Comparison of ENCODE assay signal across 11 cellular contexts in genomic region chr1:109909531-109909930, GRCh38. TPM values are rescaled to one million over a fixed set of nuclear protein-coding genes. Genes with fewer than 3 reads are reported as not detected.
DNase-seq lines count a peak whose midpoint lies in the region; ATAC-seq, FAIRE-seq and TF ChIP-seq lines count a peak whose summit lies in the region.
"Had no signal": no experiment of that assay in that cellular context is flagged by ENCODE, and none has a peak within 500 bp of the region (broad histone marks: within the 10 kb centered on the region; RNA-seq: fewer than 3 reads in every experiment).

No MANE protein-coding gene starts in this region.

- H3K4me3 ChIP-seq in CD4-positive, CD25-positive, alpha-beta regulatory T cell (ENCODE audit: low read depth, low read length) = peak overlapping the region; percentile 69
- no peak overlapping the region for H3K4me3 ChIP-seq in K562

- no peak for FAIRE-seq in K562 (lab: Jason Lieb, UNC)

- H3K27ac Mint-ChIP-seq in CD4-positive, CD25-positive, alpha-beta regulatory T cell = peak overlapping the region; percentile 91 to 99 (median 96)
- peak overlapping the region in 7 of 10 donors; percentile 46 to 88 (median 80) for H3K27ac Mint-ChIP-seq in naive thymus-derived CD8-positive, alpha-beta T cell

- H3K9ac ChIP-seq in K562 (ENCODE audit: insufficient read depth in 1 of 2, low read depth in 2 of 2, low read length in 2 of 2) = no peak overlapping the region

- in situ Hi-C loops in G401 (cut with HindIII; ENCODE audit: low sequenced_read_pairs) = no loop called here
- in situ Hi-C loops in K562 (cut with MboI) = no loop called here

- no peaks in the 10 kb centered on the region for H4K20me1 ChIP-seq in K562 (replicated peaks; ENCODE audit: control insufficient read depth, insufficient read depth, low read length)

- CTCF ChIA-PET in K562 (lab: Yijun Ruan, JAX; ENCODE audit: low intra/inter-chr PET ratio) = interaction anchor here (1.4 kb wide), 1 partner anchor 132 kb away, joined by 4 read pairs; no protein-coding TSS in a partner anchor

- TF ChIP-seq CTCF in K562 (IDR thresholded peaks at IDR 0.05 in 2 of 3, conservative IDR thresholded peaks at IDR 0.05 in 1 of 3; ENCODE audit: insufficient read depth in 2 of 3, low read depth in 1 of 3, low read length in 3 of 3) = no peak

- intact Hi-C loops in K562 (cut with micrococcal nuclease) (no loop called here), sciatic nerve (cut with DNase I) (no loop called here)

- H3K4me1 Mint-ChIP-seq in CD4-positive, CD25-positive, alpha-beta regulatory T cell = peaks cover 12 to 86% (median 64%) of the 10 kb centered on the region in 4 donors
- H3K4me1 Mint-ChIP-seq in naive thymus-derived CD8-positive, alpha-beta T cell = peaks cover 35 to 66% (median 55%) of the 10 kb centered on the region in 4 donors

- no peak for TF ChIP-seq EP300 in K562 (IDR thresholded peaks at IDR 0.05; ENCODE audit: low read length)

- peak overlapping the region; percentile 90 to 95 (median 93) for H3K4me3 Mint-ChIP-seq in CD4-positive, CD25-positive, alpha-beta regulatory T cell
- peak overlapping the region; percentile 83 to 92 (median 89) for H3K4me3 Mint-ChIP-seq in naive thymus-derived CD8-positive, alpha-beta T cell

- POLR2A ChIA-PET in K562 (lab: Yijun Ruan, JAX) = interaction anchor here (0.9 to 1.9 kb wide), 2 partner anchors 12 to 29 kb away, joined by 4 to 7 read pairs; no protein-coding TSS in a partner anchor
- POLR2A ChIA-PET in naive thymus-derived CD8-positive, alpha-beta T cell (lab: Charles Lee) = no interaction called here

- H2AFZ ChIP-seq in K562 (ENCODE audit: low read depth, low read length) = no peak overlapping the region

- no peak for DNase-seq in CD4-positive, CD25-positive, alpha-beta regulatory T cell
- DNase-seq in G401 (ENCODE audit: low spot score) = peak; percentile 50
- no peak for DNase-seq in K562 (ENCODE audit: extremely low read depth in 1 of 4, low spot score in 3 of 4)
- no peak for DNase-seq in naive thymus-derived CD8-positive, alpha-beta T cell
- no peak for DNase-seq in dermis blood vessel endothelial cell
- DNase-seq in sciatic nerve (ENCODE audit: low spot score) = no peak
- DNase-seq: aorta, NCI-H526 treated with DMSO at 0.1 percent for 48 hours had no signal

- no peak overlapping the region for H3K4me2 ChIP-seq in K562 (ENCODE audit: insufficient read depth, low read length)

- no peak for ATAC-seq in CD4-positive, CD25-positive, alpha-beta regulatory T cell (ENCODE audit: low read depth in 2 of 2)
- ATAC-seq in K562 = no peak
- no peak for ATAC-seq in naive thymus-derived CD8-positive, alpha-beta T cell
- ATAC-seq in HG02610 (IDR thresholded peaks at IDR 0.05; ENCODE audit: unreplicated experiment) = no peak
- ATAC-seq in GM18502 (IDR thresholded peaks at IDR 0.05; ENCODE audit: poor library complexity, unreplicated experiment) = no peak
- no peak for ATAC-seq in sciatic nerve

- H3K9me3 Mint-ChIP-seq in CD4-positive, CD25-positive, alpha-beta regulatory T cell = peaks cover 0 to 1% (median 0%) of the 10 kb centered on the region in 7 donors
- no peaks in the 10 kb centered on the region for H3K9me3 Mint-ChIP-seq in naive thymus-derived CD8-positive, alpha-beta T cell

- peaks cover 75% of the 10 kb centered on the region for H3K4me1 ChIP-seq in CD4-positive, CD25-positive, alpha-beta regulatory T cell (ENCODE audit: control insufficient read depth, insufficient read depth, low read length, poor library complexity, severe bottlenecking)
- H3K4me1 ChIP-seq in K562 (replicated peaks in 1 of 2; ENCODE audit: control insufficient read depth in 2 of 2, insufficient read depth in 2 of 2, low read length in 2 of 2) = peaks cover 30 to 37% of the 10 kb centered on the region in 2 experiments

- H3K79me2 ChIP-seq in K562 (ENCODE audit: control insufficient read depth, insufficient read depth, low read length) = peaks cover 21% of the 10 kb centered on the region

- no TSS peak for BruUV-seq in K562 (replicated peaks; lab: Mats Ljungman, UMichigan)

- H3K27me3 Mint-ChIP-seq in CD4-positive, CD25-positive, alpha-beta regulatory T cell = peaks cover 5% of the 10 kb centered on the region
- peaks cover 0 to 15% (median 2%) of the 10 kb centered on the region in 5 donors for H3K27me3 Mint-ChIP-seq in naive thymus-derived CD8-positive, alpha-beta T cell

- H3K9me1 ChIP-seq in K562 (ENCODE audit: control insufficient read depth, insufficient read depth, low read length) = no peaks in the 10 kb centered on the region

- no peak for TF ChIP-seq RAD21 in K562 (CRISPR knock-in tag; conservative IDR thresholded peaks at IDR 0.05 in 1 of 2, IDR thresholded peaks at IDR 0.05 in 1 of 2)

- no peaks in the 10 kb centered on the region for H3K27me3 ChIP-seq in CD4-positive, CD25-positive, alpha-beta regulatory T cell (ENCODE audit: control insufficient read depth, insufficient read depth, low read length)
- no peaks in the 10 kb centered on the region for H3K27me3 ChIP-seq in K562 (ENCODE audit: control insufficient read depth in 2 of 2, insufficient read depth in 2 of 2, low read length in 2 of 2)
- H3K27me3 ChIP-seq: SJSA1 had no signal

- TF ChIP-seq POLR2A in K562 (conservative IDR thresholded peaks at IDR 0.05) = no peak

- 63% methylated on average over 3 of the region's 3 CpGs for WGBS in K562 (ENCODE audit: insufficient coverage, low coverage, missing lambda C conversion rate)

- H3K9me3 ChIP-seq in CD4-positive, CD25-positive, alpha-beta regulatory T cell (ENCODE audit: control insufficient read depth in 2 of 2, low read length in 2 of 2) = no peaks in the 10 kb centered on the region
- H3K9me3 ChIP-seq in K562 (replicated peaks; ENCODE audit: control insufficient read depth, insufficient read depth, low read depth, low read length) = no peaks in the 10 kb centered on the region
- H3K9me3 ChIP-seq: SJSA1 had no signal

- H3K36me3 ChIP-seq in CD4-positive, CD25-positive, alpha-beta regulatory T cell (ENCODE audit: control insufficient read depth, insufficient read depth, low read length) = no peaks in the 10 kb centered on the region
- H3K36me3 ChIP-seq in K562 (ENCODE audit: control insufficient read depth, insufficient read depth, low read length) = no peaks in the 10 kb centered on the region

- H3K36me3 Mint-ChIP-seq in CD4-positive, CD25-positive, alpha-beta regulatory T cell = peaks cover 2% of the 10 kb centered on the region
- no peaks in the 10 kb centered on the region for H3K36me3 Mint-ChIP-seq in naive thymus-derived CD8-positive, alpha-beta T cell

- H3K27ac ChIP-seq in CD4-positive, CD25-positive, alpha-beta regulatory T cell (ENCODE audit: insufficient read depth, low read length, poor library complexity, severe bottlenecking) = no peak overlapping the region
- no peak overlapping the region for H3K27ac ChIP-seq in K562 (ENCODE audit: extremely low read depth, low read depth, low read length)

TF ChIP-seq in K562, 482 proteins besides CTCF, POLR2A, EP300 and RAD21:
- no peak for TF ChIP-seq JUND (IDR thresholded peaks at IDR 0.05; ENCODE audit: borderline replicate concordance, low read depth, low read length)
- TF ChIP-seq JUND (tag; IDR thresholded peaks at IDR 0.05; ENCODE audit: borderline replicate concordance, low read depth, low read length) = 0 out of 3 replicates have a peak, but pooled peaks have one; percentile 3
- no peak for TF ChIP-seq SMARCC2 (IDR thresholded peaks at IDR 0.05; ENCODE audit: low read depth)

RNA-seq across cellular contexts. Expression of gene CSF1, which starts 1.1 kb away (rescaled TPM):
- total RNA-seq in CD4-positive, CD25-positive, alpha-beta regulatory T cell = 28.4 TPM
- 10 to 100 TPM; 12.2 to 21.1 (median 16.1) TPM for polyA plus RNA-seq in CD4-positive, CD25-positive, alpha-beta regulatory T cell
- total RNA-seq in G401 (2014; rRNA removed; shearing (Covaris generic)) = 12.7 and 13.4 TPM in 2 replicates
- 11.8 and 30.8 TPM in 2 replicates for total RNA-seq in K562 (2011; cell fraction: chromatin; rRNA removed; ENCODE audit: low replicate concordance)
- 17.2 and 24.8 TPM in 2 replicates for total RNA-seq in K562 (2011; cell fraction: nucleolus; rRNA removed)
- 16.3 and 18.2 TPM in 2 replicates for total RNA-seq in K562 (2011; cell fraction: nucleoplasm; rRNA removed)
- 2.8 and 5.9 TPM in 2 replicates for total RNA-seq in K562 (2014; rRNA removed)
- 1.6 TPM in 2 replicates for total RNA-seq in K562 (2014; rRNA removed; fragmentation: Illumina TruSeq; extraction: Trizol)
- 2.4 and 3.4 TPM in 2 replicates for total RNA-seq in K562 (2015; rRNA removed; fragmentation: Illumina TruSeq; extraction: Trizol)
- 6.7 and 6.8 TPM in 2 replicates for total RNA-seq in K562 (2021)
- polyA plus RNA-seq in K562 (2011; rRNA removed) = 6.9 and 11.8 TPM in 2 replicates
- 4.6 and 12.6 TPM in 2 replicates for polyA plus RNA-seq in K562 (2011; cell fraction: cytosol; rRNA removed)
- polyA plus RNA-seq in K562 (2011; cell fraction: nucleus; rRNA removed) = 12.5 and 39.9 TPM in 2 replicates
- 4.7 and 8.6 TPM in 2 replicates for polyA plus RNA-seq in K562 (2012)
- polyA plus RNA-seq in K562 (2014; fragmentation: Illumina TruSeq; extraction: Trizol) = 3.8 and 4.8 TPM in 2 replicates
- under 1 TPM; 0.18 to 0.23 TPM for polyA plus RNA-seq in K562 (2014; fragmentation: Nextera tagmentation; extraction: Ambion mirVana)
- 2.7 and 4.3 TPM in 2 replicates for polyA plus RNA-seq in K562 (2014; rRNA removed)
- 3.9 and 8.8 TPM in 2 replicates for polyA minus RNA-seq in K562 (2011; rRNA and poly(A)+ RNA removed)
- polyA minus RNA-seq in K562 (2011; cell fraction: cytosol; rRNA and poly(A)+ RNA removed) = 8.5 and 11.6 TPM in 2 replicates
- polyA minus RNA-seq in K562 (2011; cell fraction: nucleus; rRNA and poly(A)+ RNA removed) = 5.1 and 13.7 TPM in 2 replicates
- under 1 TPM; 0.27 to 0.44 TPM for total RNA-seq in naive thymus-derived CD8-positive, alpha-beta T cell
- 1 to 10 TPM in 2 of 3 donors, under 1 TPM in 1; 0.68 to 1.6 (median 1.1) TPM for polyA plus RNA-seq in naive thymus-derived CD8-positive, alpha-beta T cell
- total RNA-seq in dermis blood vessel endothelial cell = 19.6 and 21.1 TPM in 2 replicates
- total RNA-seq in sciatic nerve = 61.2 TPM
